1 cellular context compared by ENCODE assay signal in genomic region chr19:53254451-53255341, GRCh38.
A peak's percentile ranks its signal among the peaks of the same experiment; 100 is the strongest.
TF ChIP-seq lines count a peak whose summit lies in the region.

Gene ZNF677, minus strand, starts transcription at chr19:53254873. Its CDS starts 3,323 bp downstream, at chr19:53251550.

TF ChIP-seq in WTC11, 78 proteins besides CTCF, POLR2A, EP300 and RAD21 (continued from another document):
- TF ChIP-seq AFF4 (CRISPR knock-in tag; IDR thresholded peaks at IDR 0.05; ENCODE audit: borderline replicate concordance): no peak
- TF ChIP-seq SP1 (CRISPR knock-in tag; conservative IDR thresholded peaks at IDR 0.05): peak; percentile 77
- TF ChIP-seq, protein P1, sequence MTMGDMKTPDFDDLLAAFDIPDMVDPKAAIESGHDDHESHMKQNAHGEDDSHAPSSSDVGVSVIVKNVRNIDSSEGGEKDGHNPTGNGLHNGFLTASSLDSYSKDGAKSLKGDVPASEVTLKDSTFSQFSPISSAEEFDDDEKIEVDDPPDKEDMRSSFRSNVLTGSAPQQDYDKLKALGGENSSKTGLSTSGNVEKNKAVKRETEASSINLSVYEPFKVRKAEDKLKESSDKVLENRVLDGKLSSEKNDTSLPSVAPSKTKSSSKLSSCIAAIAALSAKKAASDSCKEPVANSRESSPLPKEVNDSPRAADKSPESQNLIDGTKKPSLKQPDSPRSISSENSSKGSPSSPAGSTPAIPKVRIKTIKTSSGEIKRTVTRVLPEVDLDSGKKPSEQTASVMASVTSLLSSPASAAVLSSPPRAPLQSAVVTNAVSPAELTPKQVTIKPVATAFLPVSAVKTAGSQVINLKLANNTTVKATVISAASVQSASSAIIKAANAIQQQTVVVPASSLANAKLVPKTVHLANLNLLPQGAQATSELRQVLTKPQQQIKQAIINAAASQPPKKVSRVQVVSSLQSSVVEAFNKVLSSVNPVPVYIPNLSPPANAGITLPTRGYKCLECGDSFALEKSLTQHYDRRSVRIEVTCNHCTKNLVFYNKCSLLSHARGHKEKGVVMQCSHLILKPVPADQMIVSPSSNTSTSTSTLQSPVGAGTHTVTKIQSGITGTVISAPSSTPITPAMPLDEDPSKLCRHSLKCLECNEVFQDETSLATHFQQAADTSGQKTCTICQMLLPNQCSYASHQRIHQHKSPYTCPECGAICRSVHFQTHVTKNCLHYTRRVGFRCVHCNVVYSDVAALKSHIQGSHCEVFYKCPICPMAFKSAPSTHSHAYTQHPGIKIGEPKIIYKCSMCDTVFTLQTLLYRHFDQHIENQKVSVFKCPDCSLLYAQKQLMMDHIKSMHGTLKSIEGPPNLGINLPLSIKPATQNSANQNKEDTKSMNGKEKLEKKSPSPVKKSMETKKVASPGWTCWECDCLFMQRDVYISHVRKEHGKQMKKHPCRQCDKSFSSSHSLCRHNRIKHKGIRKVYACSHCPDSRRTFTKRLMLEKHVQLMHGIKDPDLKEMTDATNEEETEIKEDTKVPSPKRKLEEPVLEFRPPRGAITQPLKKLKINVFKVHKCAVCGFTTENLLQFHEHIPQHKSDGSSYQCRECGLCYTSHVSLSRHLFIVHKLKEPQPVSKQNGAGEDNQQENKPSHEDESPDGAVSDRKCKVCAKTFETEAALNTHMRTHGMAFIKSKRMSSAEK (CRISPR knock-in tag; IDR thresholded peaks at IDR 0.05; ENCODE audit: borderline replicate concordance): no peak
- no peak for TF ChIP-seq IRF2 (CRISPR knock-in tag; IDR thresholded peaks at IDR 0.05; ENCODE audit: borderline replicate concordance, low read depth)
- TF ChIP-seq TEAD4 (CRISPR knock-in tag; IDR thresholded peaks at IDR 0.05): no peak
- no peak for TF ChIP-seq AR (CRISPR knock-in tag; IDR thresholded peaks at IDR 0.05)
- TF ChIP-seq ARID4B (CRISPR knock-in tag; IDR thresholded peaks at IDR 0.05; ENCODE audit: borderline replicate concordance): peak; percentile 87; the same call in 1 of the 2 replicates
- TF ChIP-seq NFATC4 (CRISPR knock-in tag; IDR thresholded peaks at IDR 0.05): no peak
- TF ChIP-seq FOXK1 (CRISPR knock-in tag; IDR thresholded peaks at IDR 0.05): peak; percentile 75; the same call in 1 of the 2 replicates
- TF ChIP-seq ELF4 (CRISPR knock-in tag; IDR thresholded peaks at IDR 0.05; ENCODE audit: low read depth): no peak
- peak; percentile 62; the same call in 1 of the 2 replicates for TF ChIP-seq TEAD1 (CRISPR knock-in tag; IDR thresholded peaks at IDR 0.05)
- TF ChIP-seq, protein P2, sequence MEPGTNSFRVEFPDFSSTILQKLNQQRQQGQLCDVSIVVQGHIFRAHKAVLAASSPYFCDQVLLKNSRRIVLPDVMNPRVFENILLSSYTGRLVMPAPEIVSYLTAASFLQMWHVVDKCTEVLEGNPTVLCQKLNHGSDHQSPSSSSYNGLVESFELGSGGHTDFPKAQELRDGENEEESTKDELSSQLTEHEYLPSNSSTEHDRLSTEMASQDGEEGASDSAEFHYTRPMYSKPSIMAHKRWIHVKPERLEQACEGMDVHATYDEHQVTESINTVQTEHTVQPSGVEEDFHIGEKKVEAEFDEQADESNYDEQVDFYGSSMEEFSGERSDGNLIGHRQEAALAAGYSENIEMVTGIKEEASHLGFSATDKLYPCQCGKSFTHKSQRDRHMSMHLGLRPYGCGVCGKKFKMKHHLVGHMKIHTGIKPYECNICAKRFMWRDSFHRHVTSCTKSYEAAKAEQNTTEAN (CRISPR knock-in tag; IDR thresholded peaks at IDR 0.05): no peak; the same call in 1 of the 2 replicates
- TF ChIP-seq PREB (CRISPR knock-in tag; IDR thresholded peaks at IDR 0.05; ENCODE audit: borderline replicate concordance): no peak
- TF ChIP-seq, protein P3, sequence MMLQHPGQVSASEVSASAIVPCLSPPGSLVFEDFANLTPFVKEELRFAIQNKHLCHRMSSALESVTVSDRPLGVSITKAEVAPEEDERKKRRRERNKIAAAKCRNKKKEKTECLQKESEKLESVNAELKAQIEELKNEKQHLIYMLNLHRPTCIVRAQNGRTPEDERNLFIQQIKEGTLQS (CRISPR knock-in tag; conservative IDR thresholded peaks at IDR 0.05): no peak
- no peak for TF ChIP-seq GTF2I (CRISPR knock-in tag; conservative IDR thresholded peaks at IDR 0.05)
- TF ChIP-seq, protein P4, sequence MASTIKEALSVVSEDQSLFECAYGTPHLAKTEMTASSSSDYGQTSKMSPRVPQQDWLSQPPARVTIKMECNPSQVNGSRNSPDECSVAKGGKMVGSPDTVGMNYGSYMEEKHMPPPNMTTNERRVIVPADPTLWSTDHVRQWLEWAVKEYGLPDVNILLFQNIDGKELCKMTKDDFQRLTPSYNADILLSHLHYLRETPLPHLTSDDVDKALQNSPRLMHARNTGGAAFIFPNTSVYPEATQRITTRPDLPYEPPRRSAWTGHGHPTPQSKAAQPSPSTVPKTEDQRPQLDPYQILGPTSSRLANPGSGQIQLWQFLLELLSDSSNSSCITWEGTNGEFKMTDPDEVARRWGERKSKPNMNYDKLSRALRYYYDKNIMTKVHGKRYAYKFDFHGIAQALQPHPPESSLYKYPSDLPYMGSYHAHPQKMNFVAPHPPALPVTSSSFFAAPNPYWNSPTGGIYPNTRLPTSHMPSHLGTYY (CRISPR knock-in tag; IDR thresholded peaks at IDR 0.05): 0 out of 2 replicates have a peak, but pooled peaks have one; percentile 28
- 0 out of 2 replicates have a peak, but pooled peaks have one; percentile 23 for TF ChIP-seq ZNF232 (CRISPR knock-in tag; IDR thresholded peaks at IDR 0.05)
- TF ChIP-seq, protein P5, sequence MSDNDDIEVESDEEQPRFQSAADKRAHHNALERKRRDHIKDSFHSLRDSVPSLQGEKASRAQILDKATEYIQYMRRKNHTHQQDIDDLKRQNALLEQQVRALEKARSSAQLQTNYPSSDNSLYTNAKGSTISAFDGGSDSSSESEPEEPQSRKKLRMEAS (CRISPR knock-in tag; IDR thresholded peaks at IDR 0.05): peak; percentile 67
- TF ChIP-seq PRRX2 (CRISPR knock-in tag; IDR thresholded peaks at IDR 0.05): no peak
- TF ChIP-seq RORB (CRISPR knock-in tag; IDR thresholded peaks at IDR 0.05): no peak
- TF ChIP-seq CREB1 (CRISPR knock-in tag; IDR thresholded peaks at IDR 0.05): no peak
- peak; percentile 35; the same call in 1 of the 2 replicates for TF ChIP-seq GABPB1 (CRISPR knock-in tag; IDR thresholded peaks at IDR 0.05)
TF ChIP-seq in WTC11: peak in this region for 14.
